12 cellular contexts compared by ENCODE assay signal in the genomic region with DNA sequence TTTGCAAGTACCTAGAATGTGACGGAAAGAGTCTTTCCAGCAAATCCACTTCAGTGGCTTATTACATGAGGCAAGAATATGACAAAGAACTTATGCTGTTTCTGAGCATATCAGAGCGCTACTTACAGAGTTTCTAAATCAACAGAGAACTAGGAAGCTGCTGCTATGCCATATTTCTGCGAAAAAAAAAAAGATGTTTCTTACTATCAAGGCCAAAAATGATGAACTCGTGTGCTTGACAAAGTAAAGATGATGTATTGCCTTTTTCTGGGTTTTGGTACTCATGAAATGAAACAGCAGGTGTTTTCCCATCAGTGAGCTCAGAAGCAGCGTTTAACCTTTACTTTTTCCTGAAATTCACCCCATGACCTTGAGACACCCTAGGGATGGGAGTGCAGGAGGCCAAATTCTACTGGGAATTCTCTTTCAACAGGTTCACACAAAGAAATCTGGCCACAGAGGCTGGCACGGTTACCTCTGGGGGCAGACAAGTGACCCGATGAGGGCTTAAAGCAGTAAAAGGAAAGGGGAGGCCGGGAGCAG. TPM values are rescaled to one million over a fixed set of nuclear protein-coding genes. Genes with fewer than 3 reads are reported as not detected.
A peak's percentile ranks its signal among the peaks of the same experiment; 100 is the strongest.
DNase-seq lines count a peak whose midpoint lies in the region; ATAC-seq and TF ChIP-seq lines count a peak whose summit lies in the region.
"Had no signal": no experiment of that assay in that cellular context is flagged by ENCODE, and none has a peak within 500 bp of the region (broad histone marks: within the 10 kb centered on the region; RNA-seq: fewer than 3 reads in every experiment).

No MANE protein-coding gene starts in this region.

- H3K36me3 ChIP-seq in GM06990 (ENCODE audit: control insufficient read depth, insufficient read depth, low read length) (no peaks in the 10 kb centered on the region; the same call in 1 of the 2 replicates), GM23338 (ENCODE audit: insufficient read depth) (peaks cover 7% of the 10 kb centered on the region; the same call in 1 of the 2 replicates), ascending aorta (peaks cover 0 to 3% of the 10 kb centered on the region in 2 donors), tibial nerve (no peaks in the 10 kb centered on the region)
- H3K36me3 ChIP-seq: esophagus muscularis mucosa had no signal

- H3K4me1 ChIP-seq in GM23338 (ENCODE audit: insufficient read depth) (peaks cover 33% of the 10 kb centered on the region), ascending aorta (no peaks in the 10 kb centered on the region), tibial nerve (peaks cover 0 to 22% (median 4%) of the 10 kb centered on the region in 4 donors)

- no peaks in the 10 kb centered on the region for H3F3A ChIP-seq in GM23338 (replicated peaks; ENCODE audit: low read depth)

- H4K20me1 ChIP-seq in GM23338 (replicated peaks; ENCODE audit: insufficient read depth): peaks cover 18% of the 10 kb centered on the region; the same call in 1 of the 2 replicates

- DNase-seq in GM06990 (ENCODE audit: extremely low read depth, insufficient read length) (peak; percentile 37), GM23338 (ENCODE audit: low spot score) (no peak), ascending aorta (ENCODE audit: low spot score in 2 of 2) (no peak), pons (ENCODE audit: low spot score) (no peak), tibial nerve (ENCODE audit: low spot score in 2 of 2) (no peak)
- DNase-seq in T-helper 2 cell treated with Interferon-gamma antibody and Interleukin-4, amounts not matched to agents 5 μg/mL and 100 μg/mL, for 36 hours (ENCODE audit: low spot score): no peak
- DNase-seq: Karpas-422, NCI-H226 had no signal

- H2AFZ ChIP-seq in GM23338: no peak overlapping the region

- 70 to 73% methylated on average over 8 of the region's 8 CpGs for WGBS in tibial nerve, 2 donors

- H3K27ac ChIP-seq in GM23338 (ENCODE audit: low read depth) (no peak overlapping the region), ascending aorta (no peak overlapping the region), tibial nerve (no peak overlapping the region)

- no peak overlapping the region for H3K4me2 ChIP-seq in GM23338

- ATAC-seq in GM19023 (IDR thresholded peaks at IDR 0.05; ENCODE audit: unreplicated experiment): peak; percentile 66
- ATAC-seq in HG02798 (IDR thresholded peaks at IDR 0.05; ENCODE audit: poor library complexity, unreplicated experiment): peak; percentile 72
- ATAC-seq in GM23338: no peak

- peaks cover 85% of the 10 kb centered on the region for H3K79me2 ChIP-seq in GM23338 (replicated peaks; ENCODE audit: insufficient read depth)

- H3K36me3 Mint-ChIP-seq in T-helper 2 cell treated with Interferon-gamma antibody and Interleukin-4, amounts not matched to agents 5 μg/mL and 100 μg/mL, for 36 hours (ENCODE audit: low read depth): peaks cover 17% of the 10 kb centered on the region
- peaks cover 15% of the 10 kb centered on the region for H3K36me3 Mint-ChIP-seq in GM23338 (ENCODE audit: low read depth)

- peaks cover 6% of the 10 kb centered on the region for H3K9me3 Mint-ChIP-seq in T-helper 2 cell treated with Interferon-gamma antibody and Interleukin-4, amounts not matched to agents 5 μg/mL and 100 μg/mL, for 36 hours
- H3K9me3 Mint-ChIP-seq in GM23338: no peaks in the 10 kb centered on the region

- no peaks in the 10 kb centered on the region for H3K9me3 ChIP-seq in ascending aorta
- no peaks in the 10 kb centered on the region for H3K9me3 ChIP-seq in tibial nerve
- H3K9me3 ChIP-seq: esophagus muscularis mucosa had no signal

- H3K4me3 Mint-ChIP-seq in T-helper 2 cell treated with Interferon-gamma antibody and Interleukin-4, amounts not matched to agents 5 μg/mL and 100 μg/mL, for 36 hours: peak overlapping the region; percentile 10
- H3K4me3 Mint-ChIP-seq in GM23338: no peak overlapping the region
- H3K4me3 Mint-ChIP-seq: B cell had no signal

- no peak for TF ChIP-seq POLR2A in tibial nerve (IDR thresholded peaks at IDR 0.05)

- no peak for TF ChIP-seq CTCF in GM06990 (IDR thresholded peaks at IDR 0.05; ENCODE audit: insufficient read depth, low read length, poor library complexity, severe bottlenecking)
- no peak for TF ChIP-seq CTCF in GM23338 (conservative IDR thresholded peaks at IDR 0.05; ENCODE audit: low read depth in 2 of 2)
- no peak for TF ChIP-seq CTCF in ascending aorta (IDR thresholded peaks at IDR 0.05)
- TF ChIP-seq CTCF in tibial nerve (IDR thresholded peaks at IDR 0.05): no peak

- intact Hi-C loops in ascending aorta (cut with DNase I): no loop called here

- H3K9me2 ChIP-seq in GM23338 (ENCODE audit: insufficient read depth): no peaks in the 10 kb centered on the region

- H3K27ac Mint-ChIP-seq in T-helper 2 cell treated with Interferon-gamma antibody and Interleukin-4, amounts not matched to agents 5 μg/mL and 100 μg/mL, for 36 hours: no peak overlapping the region
- no peak overlapping the region for H3K27ac Mint-ChIP-seq in GM23338
- H3K27ac Mint-ChIP-seq: B cell had no signal

- H3K4me1 Mint-ChIP-seq in T-helper 2 cell treated with Interferon-gamma antibody and Interleukin-4, amounts not matched to agents 5 μg/mL and 100 μg/mL, for 36 hours (ENCODE audit: low read depth): peaks cover 6% of the 10 kb centered on the region
- peaks cover 62% of the 10 kb centered on the region for H3K4me1 Mint-ChIP-seq in GM23338

- no peak overlapping the region for H3K4me3 ChIP-seq in GM06990 (replicated peaks; ENCODE audit: low read depth, low read length)
- H3K4me3 ChIP-seq in GM23338: no peak overlapping the region
- H3K4me3 ChIP-seq in ascending aorta: no peak overlapping the region
- no peak overlapping the region for H3K4me3 ChIP-seq in tibial nerve
- H3K4me3 ChIP-seq: esophagus muscularis mucosa had no signal

- no peaks in the 10 kb centered on the region for H3K27me3 Mint-ChIP-seq in T-helper 2 cell treated with Interferon-gamma antibody and Interleukin-4, amounts not matched to agents 5 μg/mL and 100 μg/mL, for 36 hours (ENCODE audit: low read depth)
- peaks cover 5% of the 10 kb centered on the region for H3K27me3 Mint-ChIP-seq in GM23338 (ENCODE audit: insufficient read depth, low read depth, poor library complexity)
- H3K27me3 Mint-ChIP-seq: B cell had no signal

- H3K27me3 ChIP-seq in GM06990 (replicated peaks; ENCODE audit: control insufficient read depth, insufficient read depth, low read length) (no peaks in the 10 kb centered on the region), GM23338 (ENCODE audit: insufficient read depth) (no peaks in the 10 kb centered on the region), ascending aorta (no peaks in the 10 kb centered on the region), tibial nerve (no peaks in the 10 kb centered on the region)
- H3K27me3 ChIP-seq: esophagus muscularis mucosa had no signal

- no peak for TF ChIP-seq EP300 in tibial nerve (IDR thresholded peaks at IDR 0.05)

RNA-seq across cellular contexts. Expression of a gene that starts 37.7 kb away (rescaled TPM):
- total RNA-seq in GM23338 (2014; rRNA removed; shearing (Covaris generic)): 18.3 and 19.3 TPM in 2 replicates
- polyA plus RNA-seq in GM23338 (2016; fragmentation: Nextera tagmentation; extraction: Ambion mirVana): 7.0 and 8.9 TPM in 2 replicates
- total RNA-seq in ascending aorta (6.8 TPM), tibial nerve (10 to 100 TPM; 10.5 to 20.8 (median 12.6) TPM)
